ENCODE assay signal across 29 cellular contexts in the genomic region with DNA sequence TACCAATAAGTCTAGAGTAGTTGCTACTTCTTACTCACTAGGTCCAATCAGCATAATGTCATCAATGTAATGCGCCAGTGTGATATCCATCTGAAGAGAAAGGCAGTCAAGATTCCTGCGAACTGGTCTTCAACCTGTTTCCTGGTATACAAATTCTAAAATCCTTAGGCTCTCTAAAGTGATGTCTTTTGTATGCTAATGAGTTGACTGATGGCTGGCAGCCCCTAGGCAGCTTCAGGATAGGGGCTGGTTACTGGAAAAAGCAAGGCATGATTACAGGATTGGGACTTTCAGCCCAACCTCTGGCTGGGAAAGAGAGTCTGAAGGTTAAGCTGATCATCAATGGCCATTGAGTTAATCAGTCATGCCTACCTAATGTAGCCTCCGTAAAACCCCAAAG.
"Had no signal": no experiment of that assay in that cellular context is flagged by ENCODE, and none has a peak within 500 bp of the region (broad histone marks: within the 10 kb centered on the region; RNA-seq: fewer than 3 reads in every experiment).

No MANE protein-coding gene starts in this region.

- H3K4me1 Mint-ChIP-seq: activated T-helper 17 cell treated with anti-CD3 and anti-CD28 coated beads, Interleukin-2, amount 50 U/mL, for 72 hours; central memory CD8-positive, alpha-beta T cell had no signal

- H3K9me3 ChIP-seq: esophagus squamous epithelium, heart left ventricle had no signal

- H3K27me3 ChIP-seq: brain microvascular endothelial cell, esophagus squamous epithelium, heart left ventricle had no signal

- H3K36me3 Mint-ChIP-seq: activated naive CD8-positive, alpha-beta T cell had no signal

- DNase-seq: activated CD4-positive, alpha-beta T cell treated with anti-CD3 and anti-CD28 coated beads for 1 hour; activated CD4-positive, alpha-beta T cell treated with anti-CD3 and anti-CD28 coated beads for 4 hours; activated CD4-positive, alpha-beta T cell treated with anti-CD3 and anti-CD28 coated beads, Interleukin-2, amount 50 U/mL, for 1 hour; activated CD4-positive, alpha-beta T cell treated with anti-CD3 and anti-CD28 coated beads, Interleukin-2, amount 50 U/mL, for 48 hours; activated CD8-positive, alpha-beta memory T cell treated with anti-CD3 and anti-CD28 coated beads for 24 hours; activated CD8-positive, alpha-beta T cell treated with anti-CD3 and anti-CD28 coated beads for 36 hours; activated effector memory CD4-positive, alpha-beta T cell treated with Interleukin-2 at 50 U/mL for 16 hours; activated gamma-delta T cell treated with Interleukin-2 at 50 U/mL for 16 hours; activated naive CD4-positive, alpha-beta T cell treated with anti-CD3 and anti-CD28 coated beads, Interleukin-2, amount 50 U/mL, for 16 hours; activated naive CD4-positive, alpha-beta T cell treated with Interleukin-2 at 50 U/mL for 16 hours; activated T-cell treated with anti-CD3 and anti-CD28 coated beads, Interleukin-2, amount 50 U/mL, for 4 hours; amniotic stem cell; anterior cingulate cortex; brain microvascular endothelial cell; dorsolateral prefrontal cortex; effector memory CD4-positive, alpha-beta T cell; endodermal cell; esophagus squamous epithelium; glutamatergic neuron; heart left ventricle; T-helper 2 cell had no signal

- ATAC-seq: activated CD8-positive, alpha-beta T cell treated with anti-CD3 and anti-CD28 coated beads for 36 hours; activated T-cell treated with anti-CD3 and anti-CD28 coated beads, Interleukin-2, amount 50 U/mL, for 4 hours; activated T-helper 17 cell treated with anti-CD3 and anti-CD28 coated beads, Interleukin-2, amount 50 U/mL, for 72 hours; heart left ventricle had no signal

- H3K4me3 ChIP-seq: coronary artery, dorsolateral prefrontal cortex, esophagus squamous epithelium, heart left ventricle had no signal

- H3K4me1 ChIP-seq: esophagus squamous epithelium, heart left ventricle had no signal

- H3K27ac ChIP-seq: brain microvascular endothelial cell, coronary artery, dorsolateral prefrontal cortex, esophagus squamous epithelium, heart left ventricle had no signal

- H3K27me3 Mint-ChIP-seq: dendritic cell treated with granulocyte-macrophage colony-stimulating factor and Interleukin-4, amounts not matched to agents 40 ng/mL and 50 ng/mL, for 4 days had no signal

- H3K27ac Mint-ChIP-seq: activated CD8-positive, alpha-beta T cell treated with anti-CD3 and anti-CD28 coated beads for 36 hours; activated naive CD8-positive, alpha-beta T cell; activated T-helper 17 cell treated with anti-CD3 and anti-CD28 coated beads, Interleukin-2, amount 50 U/mL, for 72 hours; dendritic cell treated with granulocyte-macrophage colony-stimulating factor and Interleukin-4, amounts not matched to agents 40 ng/mL and 50 ng/mL, for 4 days; endodermal cell had no signal

- H3K36me3 ChIP-seq: brain microvascular endothelial cell, esophagus squamous epithelium, heart left ventricle had no signal

- FAIRE-seq: astrocyte, bronchial epithelial cell, frontal cortex had no signal

- H3K4me3 Mint-ChIP-seq: activated CD8-positive, alpha-beta T cell treated with anti-CD3 and anti-CD28 coated beads for 36 hours; activated naive CD8-positive, alpha-beta T cell; activated T-cell treated with anti-CD3 and anti-CD28 coated beads, Interleukin-2, amount 50 U/mL, for 4 hours; activated T-helper 17 cell treated with anti-CD3 and anti-CD28 coated beads, Interleukin-2, amount 50 U/mL, for 72 hours; central memory CD8-positive, alpha-beta T cell; dendritic cell treated with granulocyte-macrophage colony-stimulating factor and Interleukin-4, amounts not matched to agents 40 ng/mL and 50 ng/mL, for 4 days; endodermal cell had no signal

- H3K9me3 Mint-ChIP-seq: activated CD8-positive, alpha-beta T cell treated with anti-CD3 and anti-CD28 coated beads for 36 hours; activated T-cell treated with anti-CD3 and anti-CD28 coated beads, Interleukin-2, amount 50 U/mL, for 4 hours; activated T-helper 17 cell treated with anti-CD3 and anti-CD28 coated beads, Interleukin-2, amount 50 U/mL, for 72 hours; central memory CD8-positive, alpha-beta T cell had no signal
